ENCODE assay signal across 15 cellular contexts in the genomic region with DNA sequence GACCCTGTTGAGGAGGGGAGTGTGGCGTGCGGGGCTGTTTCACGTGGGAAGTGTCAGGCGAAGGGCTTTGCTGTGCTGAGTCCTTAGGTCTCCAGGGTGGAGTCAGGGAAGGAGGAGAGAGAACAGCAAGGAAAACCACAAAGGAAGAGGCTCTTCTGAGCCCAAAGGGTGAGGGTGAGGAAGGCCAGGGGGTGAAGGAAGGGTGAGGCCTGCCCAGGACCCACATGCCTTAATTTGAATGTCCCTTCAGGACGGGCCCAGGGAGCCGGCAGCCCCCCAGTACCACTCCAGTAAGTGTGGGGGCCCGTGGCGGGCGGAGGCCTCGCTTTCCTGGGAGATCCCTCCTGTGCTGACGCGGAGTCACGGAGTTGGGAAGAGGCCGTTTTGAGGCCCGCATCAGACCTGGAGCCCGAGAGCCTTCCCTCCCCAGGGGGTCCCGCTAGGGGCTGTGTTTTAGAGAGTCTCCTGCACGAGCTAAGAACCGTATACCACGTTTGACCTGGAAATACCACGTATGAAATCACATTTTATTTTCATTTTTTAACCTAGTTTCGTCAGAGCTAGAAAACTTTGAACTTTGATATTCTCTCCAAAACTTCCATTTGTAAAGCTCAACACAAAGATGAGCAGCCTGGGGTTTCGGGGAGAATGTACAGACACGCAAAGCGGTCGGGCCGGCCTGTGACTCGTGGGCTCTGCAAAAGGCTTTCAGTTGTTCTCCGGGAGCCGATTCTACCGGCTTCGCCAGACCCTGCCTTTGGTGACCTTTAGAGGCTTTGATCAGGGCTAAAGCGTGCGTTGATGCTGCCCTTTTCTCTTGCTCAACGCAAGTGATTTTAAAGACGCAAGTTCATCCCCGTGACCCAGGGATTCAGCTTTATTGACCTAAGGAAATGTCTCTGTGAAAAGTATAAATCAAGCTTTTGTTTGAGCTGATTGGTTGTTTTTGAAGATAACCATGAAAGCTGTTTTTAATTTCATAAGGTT. TPM values are rescaled to one million over a fixed set of nuclear protein-coding genes. Genes with fewer than 3 reads are reported as not detected.
A peak's percentile ranks its signal among the peaks of the same experiment; 100 is the strongest.
DNase-seq lines count a peak whose midpoint lies in the region; ATAC-seq and TF ChIP-seq lines count a peak whose summit lies in the region.
"Had no signal": no experiment of that assay in that cellular context is flagged by ENCODE, and none has a peak within 500 bp of the region (broad histone marks: within the 10 kb centered on the region; RNA-seq: fewer than 3 reads in every experiment).

No MANE protein-coding gene starts in this region.

- H3K9me3 ChIP-seq in BLaER1 (no peaks in the 10 kb centered on the region), right cardiac atrium (ENCODE audit: control insufficient read depth, low read length) (no peaks in the 10 kb centered on the region), parathyroid adenoma (ENCODE audit: control insufficient read depth, low read length) (no peaks in the 10 kb centered on the region)

- POLR2A ChIA-PET in activated B cell treated with CpG ODN at 0.5 μM for 24 hours (lab: Charles Lee) = interaction anchor here (0.7 to 1.6 kb wide), 7 partner anchors 12 to 255 kb away, joined by 3 to 9 read pairs (median 4); a partner anchor contains a TSS

- DNase-seq in activated B cell treated with CpG ODN at 0.5 μM for 24 hours (no peak), right cardiac atrium (no peak), sciatic nerve (ENCODE audit: low spot score) (no peak), putamen (ENCODE audit: low spot score) (no peak), NCI-H146 (lab: John Stamatoyannopoulos, UW) (no peak), NCI-H146 treated with DMSO at 0.1 percent for 48 hours (lab: John Stamatoyannopoulos, UW; ENCODE audit: unreplicated experiment) (no peak)
- DNase-seq: activated CD4-positive, alpha-beta T cell treated with anti-CD3 and anti-CD28 coated beads, Interleukin-2, amount 50 U/mL, for 1 hour; activated naive CD4-positive, alpha-beta T cell treated with Interleukin-2 at 50 U/mL for 16 hours; EL; NCI-H1105; NCI-H524 treated with DMSO at 0.1 percent for 48 hours; SHP77; stimulated activated CD4-positive, alpha-beta T cell treated with anti-CD3 and anti-CD28 coated beads, Interleukin-12 subunit alpha, Interleukin-12 subunit beta, amount 100 ng/mL, for 4 hours had no signal

- no peak overlapping the region for H2AFZ ChIP-seq in parathyroid adenoma

- no peaks in the 10 kb centered on the region for H3K9me3 Mint-ChIP-seq in activated B cell treated with CpG ODN at 0.5 μM for 24 hours

- CTCF ChIA-PET in activated B cell treated with CpG ODN at 0.5 μM for 24 hours (lab: Charles Lee) = interaction anchor here (1.0 to 1.8 kb wide), 9 partner anchors 10 to 156 kb away, joined by 3 to 11 read pairs (median 6); a partner anchor contains a TSS

- ATAC-seq in activated B cell treated with CpG ODN at 0.5 μM for 24 hours (ENCODE audit: low read depth) (no peak), right cardiac atrium (peak in 1 of 2 donors; percentile 3), sciatic nerve (no peak)

- H3K4me3 Mint-ChIP-seq in activated B cell treated with CpG ODN at 0.5 μM for 24 hours = peak overlapping the region; percentile 71

- H3K27me3 ChIP-seq in BLaER1 (no peaks in the 10 kb centered on the region), right cardiac atrium (ENCODE audit: control insufficient read depth, insufficient read depth) (no peaks in the 10 kb centered on the region), parathyroid adenoma (ENCODE audit: control insufficient read depth, insufficient read depth, low read length) (no peaks in the 10 kb centered on the region)

- H3K9ac ChIP-seq in BLaER1 (peak overlapping the region; percentile 72), parathyroid adenoma (no peak overlapping the region)

- H3K4me3 ChIP-seq in BLaER1 (peak overlapping the region; percentile 62; the same call in 1 of the 2 replicates), right cardiac atrium (ENCODE audit: low read length) (no peak overlapping the region), parathyroid adenoma (ENCODE audit: low read depth, low read length) (no peak overlapping the region)

- 84% methylated on average over 37 of the region's 37 CpGs for WGBS in right cardiac atrium

- H3K27ac Mint-ChIP-seq in activated B cell treated with CpG ODN at 0.5 μM for 24 hours = peak overlapping the region; percentile 50

- no peak for TF ChIP-seq CTCF in activated B cell treated with CpG ODN at 0.5 μM for 24 hours (IDR thresholded peaks at IDR 0.05)
- TF ChIP-seq CTCF in parathyroid adenoma (IDR thresholded peaks at IDR 0.05) = no peak

- intact Hi-C loops in activated B cell treated with CpG ODN at 0.5 μM for 24 hours (cut with micrococcal nuclease) (loop anchor here (2.0 kb wide), 4 partner anchors 33 to 131 kb away; a partner anchor contains a TSS), right cardiac atrium (cut with DNase I) (no loop called here), sciatic nerve (cut with DNase I) (no loop called here)

- no peaks in the 10 kb centered on the region for H3K27me3 Mint-ChIP-seq in activated B cell treated with CpG ODN at 0.5 μM for 24 hours

- no peaks in the 10 kb centered on the region for H4K20me1 ChIP-seq in BLaER1

- H3K4me1 ChIP-seq in BLaER1 (peaks cover 100% of the 10 kb centered on the region), right cardiac atrium (ENCODE audit: control insufficient read depth, insufficient read depth, low read length) (peaks cover 6% of the 10 kb centered on the region), parathyroid adenoma (no peaks in the 10 kb centered on the region)

- H3K79me2 ChIP-seq in parathyroid adenoma = no peaks in the 10 kb centered on the region

- H3K4me1 Mint-ChIP-seq in activated B cell treated with CpG ODN at 0.5 μM for 24 hours = peaks cover 25% of the 10 kb centered on the region

- H3K4me2 ChIP-seq in BLaER1 (peak overlapping the region; percentile 91), parathyroid adenoma (ENCODE audit: low read length) (no peak overlapping the region)

- no peaks in the 10 kb centered on the region for H3K36me3 ChIP-seq in BLaER1
- H3K36me3 ChIP-seq in parathyroid adenoma (ENCODE audit: control insufficient read depth, insufficient read depth, low read length) = no peaks in the 10 kb centered on the region

- H3K27ac ChIP-seq in BLaER1 = peak overlapping the region; percentile 74
- peak overlapping the region; percentile 75 for H3K27ac ChIP-seq in right cardiac atrium (ENCODE audit: low read length)
- H3K27ac ChIP-seq in parathyroid adenoma = peak overlapping the region; percentile 72

- no peaks in the 10 kb centered on the region for H3K36me3 Mint-ChIP-seq in activated B cell treated with CpG ODN at 0.5 μM for 24 hours (ENCODE audit: low read depth)

RNA-seq across cellular contexts. Expression of a gene that starts 23.6 kb away (rescaled TPM):
- total RNA-seq in activated B cell treated with CpG ODN at 0.5 μM for 24 hours (20.7 and 25.4 TPM in 2 replicates), right cardiac atrium (10 to 100 TPM; 12.4 to 25.0 (median 17.0) TPM), sciatic nerve (38.6 TPM)
- 8.1 TPM for polyA plus RNA-seq in right cardiac atrium

RNA-seq across cellular contexts. Expression of a gene that starts 49.4 kb away (rescaled TPM):
- total RNA-seq in activated B cell treated with CpG ODN at 0.5 μM for 24 hours (7.5 and 7.7 TPM in 2 replicates), right cardiac atrium (10 to 100 TPM; 10.6 to 16.0 (median 15.2) TPM), sciatic nerve (21.4 TPM)
- polyA plus RNA-seq in right cardiac atrium = 7.9 TPM

RNA-seq across cellular contexts. Expression of a gene that starts 52.9 kb away (rescaled TPM):
- total RNA-seq in activated B cell treated with CpG ODN at 0.5 μM for 24 hours = 29.6 and 31.7 TPM in 2 replicates
- 10 to 100 TPM; 15.4 to 19.0 (median 16.1) TPM for total RNA-seq in right cardiac atrium
- polyA plus RNA-seq in right cardiac atrium = 16.9 TPM
- 22.0 TPM for total RNA-seq in sciatic nerve
